33 cellular contexts compared by ENCODE assay signal in genomic region chr6:9159051-9159450, GRCh38.
"Had no signal": no experiment of that assay in that cellular context is flagged by ENCODE, and none has a peak within 500 bp of the region (broad histone marks: within the 10 kb centered on the region; RNA-seq: fewer than 3 reads in every experiment).

No MANE protein-coding gene starts in this region.

- H3K27ac ChIP-seq: adrenal gland, ascending aorta, body of pancreas, brain microvascular endothelial cell, breast epithelium, cardiac muscle cell had no signal

- H3K4me1 ChIP-seq: adrenal gland, ascending aorta, body of pancreas, breast epithelium had no signal

- ATAC-seq: activated naive CD4-positive, alpha-beta T cell treated with anti-CD3 and anti-CD28 coated beads, Interleukin-2, amount 50 U/mL, for 72 hours; activated naive CD8-positive, alpha-beta T cell treated with anti-CD3 and anti-CD28 coated beads, Interleukin-2, amount 50 U/mL, for 24 hours; activated T-cell treated with anti-CD3 and anti-CD28 coated beads, Interleukin-2, amount 50 U/mL, for 4 hours; activated T-cell treated with anti-CD3 and anti-CD28 coated beads, Interleukin-2, amount 50 U/mL, for 72 hours; activated T-helper 17 cell treated with anti-CD3 and anti-CD28 coated beads, Interleukin-2, amount 50 U/mL, for 72 hours; body of pancreas had no signal

- H3K27me3 ChIP-seq: adrenal gland, ascending aorta, body of pancreas, brain microvascular endothelial cell, breast epithelium, cardiac muscle cell had no signal

- H3K36me3 ChIP-seq: adrenal gland, ascending aorta, brain microvascular endothelial cell, breast epithelium, cardiac muscle cell had no signal

- H3K9me3 ChIP-seq: ascending aorta, body of pancreas, breast epithelium had no signal

- DNase-seq: activated effector memory CD4-positive, alpha-beta T cell treated with anti-CD3 and anti-CD28 coated beads, Interleukin-2, amount 50 U/mL, for 16 hours; activated effector memory CD4-positive, alpha-beta T cell treated with Interleukin-2 at 50 U/mL for 16 hours; activated gamma-delta T cell; activated gamma-delta T cell treated with Interleukin-2 at 50 U/mL for 16 hours; activated naive CD4-positive, alpha-beta T cell; activated naive CD4-positive, alpha-beta T cell treated with anti-CD3 and anti-CD28 coated beads for 36 hours; activated naive CD4-positive, alpha-beta T cell treated with anti-CD3 and anti-CD28 coated beads, Interleukin-2, amount 10 ng/mL, durations not matched to agents 7 days and 5 days; activated naive CD4-positive, alpha-beta T cell treated with anti-CD3 and anti-CD28 coated beads, Interleukin-2, amount 50 U/mL, for 16 hours; activated naive CD4-positive, alpha-beta T cell treated with Interleukin-2 at 50 U/mL for 16 hours; activated naive CD8-positive, alpha-beta T cell treated with anti-CD3 and anti-CD28 coated beads for 36 hours; activated naive CD8-positive, alpha-beta T cell treated with anti-CD3 and anti-CD28 coated beads, Interleukin-2, amount 10 ng/mL, durations not matched to agents 7 days and 5 days; activated naive CD8-positive, alpha-beta T cell treated with anti-CD3 and anti-CD28 coated beads, Interleukin-2, amount 50 U/mL, for 24 hours; activated T-cell treated with anti-CD3 and anti-CD28 coated beads for 4 hours; activated T-cell treated with anti-CD3 and anti-CD28 coated beads, Interleukin-2, amount 50 U/mL, for 1 hour; activated T-cell treated with anti-CD3 and anti-CD28 coated beads, Interleukin-2, amount 50 U/mL, for 24 hours; activated T-cell treated with anti-CD3 and anti-CD28 coated beads, Interleukin-2, amount 50 U/mL, for 4 hours; activated T-cell treated with anti-CD3 and anti-CD28 coated beads, Interleukin-2, amount 50 U/mL, for 48 hours; activated T-cell treated with anti-CD3 and anti-CD28 coated beads, Interleukin-2, amount 50 U/mL, for 72 hours; adrenal gland; amniotic stem cell; amygdala; anterior cingulate cortex; aorta; body of pancreas; brain microvascular endothelial cell; caudate nucleus; central memory CD4-positive, alpha-beta T cell; cerebellar nuclear complex had no signal

- H3K4me3 ChIP-seq: adrenal gland, ascending aorta, body of pancreas, breast epithelium, cardiac muscle cell had no signal
